In the genomic region with DNA sequence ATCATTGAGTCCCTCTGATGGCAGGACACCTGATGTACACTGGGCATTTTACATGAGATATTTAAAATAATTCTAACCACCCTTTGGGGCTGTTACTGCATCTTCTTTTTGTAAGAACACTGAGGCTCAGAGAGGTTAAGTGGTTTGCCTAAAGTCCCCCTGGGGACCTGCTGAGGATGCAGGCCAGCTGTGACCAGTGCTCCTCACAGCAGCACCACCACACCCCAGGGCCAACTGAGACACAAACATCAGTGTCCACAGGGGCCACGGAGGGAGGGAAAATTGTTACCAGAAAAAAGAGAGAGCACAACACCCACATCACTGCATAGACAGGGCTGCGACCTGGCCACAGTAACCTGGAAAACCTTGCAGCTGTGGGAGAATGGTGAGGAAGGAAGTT, we compare ENCODE assay signal across 19 cellular contexts.
DNase-seq lines count a peak whose midpoint lies in the region; ATAC-seq, FAIRE-seq and TF ChIP-seq lines count a peak whose summit lies in the region.
"Had no signal": no experiment of that assay in that cellular context is flagged by ENCODE, and none has a peak within 500 bp of the region (broad histone marks: within the 10 kb centered on the region; RNA-seq: fewer than 3 reads in every experiment).

No MANE protein-coding gene starts in this region.

- peaks cover 6% of the 10 kb centered on the region for H3K4me1 ChIP-seq in right cardiac atrium (ENCODE audit: control insufficient read depth, insufficient read depth, low read length)

- H3K36me3 Mint-ChIP-seq in chondrocyte (ENCODE audit: low read depth) (peaks cover 3% of the 10 kb centered on the region), nephron progenitor cell (ENCODE audit: low read depth) (no peaks in the 10 kb centered on the region)
- no peaks in the 10 kb centered on the region for H3K36me3 Mint-ChIP-seq in activated CD8-positive, alpha-beta memory T cell treated with anti-CD3 and anti-CD28 coated beads, Interleukin-2, amount 10 ng/mL, durations not matched to agents 7 days and 5 days

- H3K4me1 Mint-ChIP-seq in chondrocyte (ENCODE audit: low read depth) = peaks cover 67% of the 10 kb centered on the region
- peaks cover 32% of the 10 kb centered on the region for H3K4me1 Mint-ChIP-seq in nephron progenitor cell
- H3K4me1 Mint-ChIP-seq in activated CD8-positive, alpha-beta memory T cell treated with anti-CD3 and anti-CD28 coated beads, Interleukin-2, amount 10 ng/mL, durations not matched to agents 7 days and 5 days = peaks cover 4% of the 10 kb centered on the region

- H3K4me3 Mint-ChIP-seq in chondrocyte (ENCODE audit: unreplicated experiment) = peak overlapping the region; percentile 17
- no peak overlapping the region for H3K4me3 Mint-ChIP-seq in nephron progenitor cell
- H3K4me3 Mint-ChIP-seq in activated CD8-positive, alpha-beta memory T cell treated with anti-CD3 and anti-CD28 coated beads, Interleukin-2, amount 10 ng/mL, durations not matched to agents 7 days and 5 days = no peak overlapping the region

- no peaks in the 10 kb centered on the region for H3K27me3 ChIP-seq in right cardiac atrium (ENCODE audit: control insufficient read depth, insufficient read depth)

- CTCF ChIA-PET in activated CD8-positive, alpha-beta memory T cell treated with anti-CD3 and anti-CD28 coated beads, Interleukin-2, amount 10 ng/mL, durations not matched to agents 7 days and 5 days (lab: Charles Lee) = no interaction called here

- no peak for TF ChIP-seq CTCF in chondrocyte (IDR thresholded peaks at IDR 0.05)
- TF ChIP-seq CTCF in nephron progenitor cell (IDR thresholded peaks at IDR 0.05) = no peak
- no peak for TF ChIP-seq CTCF in D721Med (IDR thresholded peaks at IDR 0.05; ENCODE audit: insufficient read depth, missing control alignments)

- FAIRE-seq in D721Med (lab: Jason Lieb, UNC) = no peak
- FAIRE-seq: A204.1, GM12892 had no signal

- peaks cover 6% of the 10 kb centered on the region for H3K9me3 Mint-ChIP-seq in chondrocyte (ENCODE audit: low read depth)
- peaks cover 9% of the 10 kb centered on the region for H3K9me3 Mint-ChIP-seq in nephron progenitor cell
- H3K9me3 Mint-ChIP-seq in activated CD8-positive, alpha-beta memory T cell treated with anti-CD3 and anti-CD28 coated beads, Interleukin-2, amount 10 ng/mL, durations not matched to agents 7 days and 5 days (ENCODE audit: low read depth) = no peaks in the 10 kb centered on the region

- DNase-seq in left ventricle myocardium superior (no peak), right cardiac atrium (no peak), chondrocyte (ENCODE audit: low spot score) (no peak), nephron progenitor cell (no peak), hepatic stellate cell (ENCODE audit: low spot score) (no peak), D721Med (ENCODE audit: insufficient read length, low spot score) (no peak), middle frontal gyrus (ENCODE audit: extremely low spot score, low spot score) (no peak)
- no peak for DNase-seq in activated CD8-positive, alpha-beta memory T cell treated with anti-CD3 and anti-CD28 coated beads, Interleukin-2, amount 10 ng/mL, durations not matched to agents 7 days and 5 days
- DNase-seq: DMS153; GOT3; NCI-H1417 treated with DMSO at 0.1 percent for 48 hours; NCI-H2029; NCI-H2171 treated with DMSO at 0.1 percent for 48 hours; NCI-H446 treated with DMSO at 0.1 percent for 48 hours; NK-92 treated with Interleukin-12 subunit alpha and Interleukin-12 subunit beta, amount 100 ng/mL, for 24 hours; SHP77 treated with DMSO at 0.1 percent for 48 hours had no signal

- no peak overlapping the region for H3K4me3 ChIP-seq in right cardiac atrium (ENCODE audit: low read length)

- H3K27me3 Mint-ChIP-seq in chondrocyte (ENCODE audit: low read depth) (no peaks in the 10 kb centered on the region), nephron progenitor cell (ENCODE audit: low read depth, poor library complexity) (peaks cover 3% of the 10 kb centered on the region)
- peaks cover 4% of the 10 kb centered on the region for H3K27me3 Mint-ChIP-seq in activated CD8-positive, alpha-beta memory T cell treated with anti-CD3 and anti-CD28 coated beads, Interleukin-2, amount 10 ng/mL, durations not matched to agents 7 days and 5 days

- no peak overlapping the region for H3K27ac ChIP-seq in right cardiac atrium (ENCODE audit: low read length)
- H3K27ac ChIP-seq: C4-2B had no signal

- no peaks in the 10 kb centered on the region for H3K9me3 ChIP-seq in right cardiac atrium (ENCODE audit: control insufficient read depth, low read length)

- ATAC-seq in left ventricle myocardium superior (peak; percentile 10), right cardiac atrium (no peak)
- no peak for ATAC-seq in activated CD8-positive, alpha-beta memory T cell treated with anti-CD3 and anti-CD28 coated beads, Interleukin-2, amount 10 ng/mL, durations not matched to agents 7 days and 5 days

- WGBS in right cardiac atrium = 61% methylated on average over 2 of the region's 2 CpGs

- intact Hi-C loops in left ventricle myocardium superior (cut with micrococcal nuclease) = no loop called here
- intact Hi-C loops in right cardiac atrium (cut with DNase I) = no loop called here

- H3K27ac Mint-ChIP-seq in chondrocyte (ENCODE audit: unreplicated experiment) (peak overlapping the region; percentile 99), nephron progenitor cell (peak overlapping the region; percentile 29)
- H3K27ac Mint-ChIP-seq in activated CD8-positive, alpha-beta memory T cell treated with anti-CD3 and anti-CD28 coated beads, Interleukin-2, amount 10 ng/mL, durations not matched to agents 7 days and 5 days = no peak overlapping the region
